Comparison of ENCODE assay signal across 1 cellular context in the genomic region with DNA sequence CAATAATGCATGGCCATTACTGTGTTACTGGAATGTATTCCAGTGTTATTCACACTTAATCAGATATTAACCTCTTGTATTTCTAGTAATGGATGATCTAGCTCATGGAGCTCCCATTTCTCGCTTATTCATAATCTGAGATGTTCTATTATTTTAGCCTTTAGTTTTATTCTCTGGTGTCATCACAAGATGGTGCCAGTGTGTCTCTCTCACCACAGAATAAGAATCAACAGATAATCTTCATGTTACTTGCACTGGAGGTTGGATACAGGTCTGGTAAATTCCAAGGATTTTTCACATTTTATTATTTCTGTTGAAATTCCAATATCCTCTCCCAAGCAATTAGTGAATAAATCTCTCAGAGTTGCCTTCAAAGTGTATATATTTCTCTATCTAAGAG.
TF ChIP-seq lines count a peak whose summit lies in the region.

No MANE protein-coding gene starts in this region.

TF ChIP-seq in SK-N-SH, 30 proteins besides CTCF, POLR2A, EP300 and RAD21 (continued from another document):
- TF ChIP-seq, protein P1, sequence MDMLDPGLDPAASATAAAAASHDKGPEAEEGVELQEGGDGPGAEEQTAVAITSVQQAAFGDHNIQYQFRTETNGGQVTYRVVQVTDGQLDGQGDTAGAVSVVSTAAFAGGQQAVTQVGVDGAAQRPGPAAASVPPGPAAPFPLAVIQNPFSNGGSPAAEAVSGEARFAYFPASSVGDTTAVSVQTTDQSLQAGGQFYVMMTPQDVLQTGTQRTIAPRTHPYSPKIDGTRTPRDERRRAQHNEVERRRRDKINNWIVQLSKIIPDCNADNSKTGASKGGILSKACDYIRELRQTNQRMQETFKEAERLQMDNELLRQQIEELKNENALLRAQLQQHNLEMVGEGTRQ (IDR thresholded peaks at IDR 0.05; ENCODE audit: borderline replicate concordance, low read depth, low read length), result no peak
- no peak for TF ChIP-seq NRF1 (IDR thresholded peaks at IDR 0.05; ENCODE audit: low read depth, low read length)
- no peak for TF ChIP-seq CHD2 (IDR thresholded peaks at IDR 0.05; ENCODE audit: low read length, partially characterized antibody)
